In genomic region chr17:58121925-58122324, GRCh38 we compare ENCODE assay signal across 1 cellular context.
TF ChIP-seq lines count a peak whose summit lies in the region.

No MANE protein-coding gene starts in this region.

TF ChIP-seq in WTC11, 78 proteins besides CTCF, POLR2A, EP300 and RAD21 (continued from another document):
- TF ChIP-seq, protein P1, sequence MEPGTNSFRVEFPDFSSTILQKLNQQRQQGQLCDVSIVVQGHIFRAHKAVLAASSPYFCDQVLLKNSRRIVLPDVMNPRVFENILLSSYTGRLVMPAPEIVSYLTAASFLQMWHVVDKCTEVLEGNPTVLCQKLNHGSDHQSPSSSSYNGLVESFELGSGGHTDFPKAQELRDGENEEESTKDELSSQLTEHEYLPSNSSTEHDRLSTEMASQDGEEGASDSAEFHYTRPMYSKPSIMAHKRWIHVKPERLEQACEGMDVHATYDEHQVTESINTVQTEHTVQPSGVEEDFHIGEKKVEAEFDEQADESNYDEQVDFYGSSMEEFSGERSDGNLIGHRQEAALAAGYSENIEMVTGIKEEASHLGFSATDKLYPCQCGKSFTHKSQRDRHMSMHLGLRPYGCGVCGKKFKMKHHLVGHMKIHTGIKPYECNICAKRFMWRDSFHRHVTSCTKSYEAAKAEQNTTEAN (CRISPR knock-in tag; IDR thresholded peaks at IDR 0.05) = no peak
- TF ChIP-seq NR3C1 (CRISPR knock-in tag; conservative IDR thresholded peaks at IDR 0.05; ENCODE audit: low read depth) (no peak), PRDM15 (CRISPR knock-in tag; IDR thresholded peaks at IDR 0.05) (no peak), TP53 (CRISPR knock-in tag; IDR thresholded peaks at IDR 0.05) (no peak), ESRRA (CRISPR knock-in tag; IDR thresholded peaks at IDR 0.05; ENCODE audit: borderline replicate concordance) (no peak), ZNF232 (CRISPR knock-in tag; IDR thresholded peaks at IDR 0.05) (no peak), SMAD3 (CRISPR knock-in tag; IDR thresholded peaks at IDR 0.05; ENCODE audit: borderline replicate concordance) (no peak), TEAD4 (CRISPR knock-in tag; IDR thresholded peaks at IDR 0.05) (no peak), ZNF121 (CRISPR knock-in tag; IDR thresholded peaks at IDR 0.05) (no peak)
- TF ChIP-seq, protein P2, sequence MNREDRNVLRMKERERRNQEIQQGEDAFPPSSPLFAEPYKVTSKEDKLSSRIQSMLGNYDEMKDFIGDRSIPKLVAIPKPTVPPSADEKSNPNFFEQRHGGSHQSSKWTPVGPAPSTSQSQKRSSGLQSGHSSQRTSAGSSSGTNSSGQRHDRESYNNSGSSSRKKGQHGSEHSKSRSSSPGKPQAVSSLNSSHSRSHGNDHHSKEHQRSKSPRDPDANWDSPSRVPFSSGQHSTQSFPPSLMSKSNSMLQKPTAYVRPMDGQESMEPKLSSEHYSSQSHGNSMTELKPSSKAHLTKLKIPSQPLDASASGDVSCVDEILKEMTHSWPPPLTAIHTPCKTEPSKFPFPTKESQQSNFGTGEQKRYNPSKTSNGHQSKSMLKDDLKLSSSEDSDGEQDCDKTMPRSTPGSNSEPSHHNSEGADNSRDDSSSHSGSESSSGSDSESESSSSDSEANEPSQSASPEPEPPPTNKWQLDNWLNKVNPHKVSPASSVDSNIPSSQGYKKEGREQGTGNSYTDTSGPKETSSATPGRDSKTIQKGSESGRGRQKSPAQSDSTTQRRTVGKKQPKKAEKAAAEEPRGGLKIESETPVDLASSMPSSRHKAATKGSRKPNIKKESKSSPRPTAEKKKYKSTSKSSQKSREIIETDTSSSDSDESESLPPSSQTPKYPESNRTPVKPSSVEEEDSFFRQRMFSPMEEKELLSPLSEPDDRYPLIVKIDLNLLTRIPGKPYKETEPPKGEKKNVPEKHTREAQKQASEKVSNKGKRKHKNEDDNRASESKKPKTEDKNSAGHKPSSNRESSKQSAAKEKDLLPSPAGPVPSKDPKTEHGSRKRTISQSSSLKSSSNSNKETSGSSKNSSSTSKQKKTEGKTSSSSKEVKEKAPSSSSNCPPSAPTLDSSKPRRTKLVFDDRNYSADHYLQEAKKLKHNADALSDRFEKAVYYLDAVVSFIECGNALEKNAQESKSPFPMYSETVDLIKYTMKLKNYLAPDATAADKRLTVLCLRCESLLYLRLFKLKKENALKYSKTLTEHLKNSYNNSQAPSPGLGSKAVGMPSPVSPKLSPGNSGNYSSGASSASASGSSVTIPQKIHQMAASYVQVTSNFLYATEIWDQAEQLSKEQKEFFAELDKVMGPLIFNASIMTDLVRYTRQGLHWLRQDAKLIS (CRISPR knock-in tag; IDR thresholded peaks at IDR 0.05; ENCODE audit: borderline replicate concordance) = no peak
